Comparison of ENCODE assay signal across 14 cellular contexts in genomic region chr21:45435405-45435981, GRCh38.
"Had no signal": no experiment of that assay in that cellular context is flagged by ENCODE, and none has a peak within 500 bp of the region (broad histone marks: within the 10 kb centered on the region; RNA-seq: fewer than 3 reads in every experiment).

No MANE protein-coding gene starts in this region.

- H3K9me3 ChIP-seq: left ventricle myocardium inferior, upper lobe of left lung had no signal

- H3K36me3 ChIP-seq: left ventricle myocardium inferior, upper lobe of left lung had no signal

- H3K4me3 Mint-ChIP-seq: activated T-helper 17 cell treated with anti-CD3 and anti-CD28 coated beads, Interleukin-2, amount 50 U/mL, for 72 hours; natural killer cell had no signal

- H3K4me3 ChIP-seq: dorsolateral prefrontal cortex, left ventricle myocardium inferior, skin epidermis, upper lobe of left lung had no signal

- H3K27ac Mint-ChIP-seq: activated T-helper 17 cell treated with anti-CD3 and anti-CD28 coated beads, Interleukin-2, amount 50 U/mL, for 72 hours; natural killer cell had no signal

- H3K36me3 Mint-ChIP-seq: natural killer cell had no signal

- H3K9me3 Mint-ChIP-seq: activated T-helper 17 cell treated with anti-CD3 and anti-CD28 coated beads, Interleukin-2, amount 50 U/mL, for 72 hours; natural killer cell had no signal

- H3K27me3 Mint-ChIP-seq: activated T-helper 17 cell treated with anti-CD3 and anti-CD28 coated beads, Interleukin-2, amount 50 U/mL, for 72 hours had no signal

- H3K27me3 ChIP-seq: upper lobe of left lung had no signal

- ATAC-seq: activated CD4-positive, CD25-positive, alpha-beta regulatory T cell treated with anti-CD3 and anti-CD28 coated beads, Interleukin-2, amount 50 U/mL, for 24 hours; activated T-helper 17 cell treated with anti-CD3 and anti-CD28 coated beads, Interleukin-2, amount 50 U/mL, for 72 hours; natural killer cell had no signal

- DNase-seq: activated naive CD4-positive, alpha-beta T cell treated with Interleukin-2 at 50 U/mL for 16 hours; activated T-cell treated with anti-CD3 and anti-CD28 coated beads for 4 hours; aorta; dorsolateral prefrontal cortex; left ventricle myocardium inferior; natural killer cell; stimulated activated CD4-positive, alpha-beta T cell treated with anti-CD3 and anti-CD28 coated beads, Interleukin-4, amount 100 ng/mL, for 4 hours; stimulated activated CD8-positive, alpha-beta memory T cell treated with anti-CD3 and anti-CD28 coated beads, Interleukin-4, amount 100 ng/mL, for 48 hours; stimulated activated naive CD4-positive, alpha-beta T cell treated with Interleukin-2 at 50 U/mL for 16 hours; T-helper 9 cell had no signal

- H3K4me1 Mint-ChIP-seq: activated T-helper 17 cell treated with anti-CD3 and anti-CD28 coated beads, Interleukin-2, amount 50 U/mL, for 72 hours had no signal

- H3K27ac ChIP-seq: left ventricle myocardium inferior, upper lobe of left lung had no signal
